Comparison of ENCODE assay signal across 28 cellular contexts in genomic region chr21:42165901-42166300, GRCh38.
"Had no signal": no experiment of that assay in that cellular context is flagged by ENCODE, and none has a peak within 500 bp of the region (broad histone marks: within the 10 kb centered on the region; RNA-seq: fewer than 3 reads in every experiment).

No MANE protein-coding gene starts in this region.

- H3K4me3 ChIP-seq: breast epithelium, SK-N-MC had no signal

- H3K9me3 ChIP-seq: breast epithelium had no signal

- H3K36me3 Mint-ChIP-seq: activated naive CD4-positive, alpha-beta T cell treated with anti-CD3 and anti-CD28 coated beads, Interleukin-2, amount 50 U/mL, for 24 hours; T-cell had no signal

- ATAC-seq: Panc1, Right ventricle myocardium inferior, T-cell had no signal

- H3K4me3 Mint-ChIP-seq: activated naive CD4-positive, alpha-beta T cell treated with anti-CD3 and anti-CD28 coated beads, Interleukin-2, amount 50 U/mL, for 24 hours; activated T-cell treated with anti-CD3 and anti-CD28 coated beads, Interleukin-2, amount 50 U/mL, for 24 hours; activated T-helper 1 cell treated with anti-CD3 and anti-CD28 coated beads, Interleukin-12 subunit alpha, Interleukin-12 subunit beta, Interleukin-2, Interleukin-4 antibody, amounts not matched to agents 30 ng/mL and 10 ng/mL and 1 ng/mL, durations not matched to agents 14 hours and 24 hours and 36 hours; T-cell had no signal

- H3K27ac Mint-ChIP-seq: activated T-cell treated with anti-CD3 and anti-CD28 coated beads, Interleukin-2, amount 50 U/mL, for 24 hours; activated T-helper 1 cell treated with anti-CD3 and anti-CD28 coated beads, Interleukin-12 subunit alpha, Interleukin-12 subunit beta, Interleukin-2, Interleukin-4 antibody, amounts not matched to agents 30 ng/mL and 10 ng/mL and 1 ng/mL, durations not matched to agents 14 hours and 24 hours and 36 hours; T-cell had no signal

- H3K27me3 ChIP-seq: breast epithelium had no signal

- H3K4me1 ChIP-seq: breast epithelium had no signal

- H3K9ac ChIP-seq: KMS-11 had no signal

- H3K36me3 ChIP-seq: breast epithelium, WERI-Rb-1 had no signal

- DNase-seq: activated CD4-positive, alpha-beta T cell treated with anti-CD3 and anti-CD28 coated beads for 48 hours; activated CD4-positive, alpha-beta T cell treated with anti-CD3 and anti-CD28 coated beads, Interleukin-2, amount 50 U/mL, for 4 hours; activated effector memory CD4-positive, alpha-beta T cell treated with Interleukin-2 at 50 U/mL for 16 hours; activated naive CD4-positive, alpha-beta T cell; activated T-cell treated with anti-CD3 and anti-CD28 coated beads, Interleukin-2, amount 50 U/mL, for 24 hours; aorta; central memory CD4-positive, alpha-beta T cell; NCI-H1092; NCI-H1417; NCI-H1694; NCI-H2029 treated with DMSO at 0.1 percent for 48 hours; NCI-H345; NCI-H510A; NCI-H526 treated with DMSO at 0.1 percent for 48 hours; NCI-H82; OCI-M1; RPMI8226; T-cell; T-helper 2 cell; T1000; WERI-Rb-1 had no signal

- H3K27ac ChIP-seq: breast epithelium, KMS-11, SK-N-MC had no signal

- H3K27me3 Mint-ChIP-seq: activated naive CD4-positive, alpha-beta T cell treated with anti-CD3 and anti-CD28 coated beads, Interleukin-2, amount 50 U/mL, for 24 hours; activated T-cell treated with anti-CD3 and anti-CD28 coated beads, Interleukin-2, amount 50 U/mL, for 24 hours; T-cell had no signal

- H3K9me3 Mint-ChIP-seq: activated naive CD4-positive, alpha-beta T cell treated with anti-CD3 and anti-CD28 coated beads, Interleukin-2, amount 50 U/mL, for 24 hours; activated T-cell treated with anti-CD3 and anti-CD28 coated beads, Interleukin-2, amount 50 U/mL, for 24 hours; activated T-helper 1 cell treated with anti-CD3 and anti-CD28 coated beads, Interleukin-12 subunit alpha, Interleukin-12 subunit beta, Interleukin-2, Interleukin-4 antibody, amounts not matched to agents 30 ng/mL and 10 ng/mL and 1 ng/mL, durations not matched to agents 14 hours and 24 hours and 36 hours; T-cell had no signal
